In genomic region chrX:130884627-130885026, GRCh38 we compare ENCODE assay signal across 23 cellular contexts.
"Had no signal": no experiment of that assay in that cellular context is flagged by ENCODE, and none has a peak within 500 bp of the region (broad histone marks: within the 10 kb centered on the region; RNA-seq: fewer than 3 reads in every experiment).

No MANE protein-coding gene starts in this region.

- H3K4me3 Mint-ChIP-seq: activated B cell treated with CpG ODN at 0.5 μM for 24 hours; activated CD4-positive, alpha-beta T cell treated with anti-CD3 and anti-CD28 coated beads for 36 hours; activated naive CD8-positive, alpha-beta T cell treated with anti-CD3 and anti-CD28 coated beads for 36 hours; activated T-cell treated with anti-CD3 and anti-CD28 coated beads, Interleukin-2, amount 50 U/mL, for 24 hours; neural progenitor cell; stimulated activated naive B cell treated with anti-CD40 and anti-IgM and Interleukin-4, amounts not matched to agents 10 μg/mL and 1 μg/mL and 100 μg/mL, for 72 hours; type B pancreatic cell had no signal

- H3K9me3 Mint-ChIP-seq: activated B cell treated with CpG ODN at 0.5 μM for 24 hours; activated naive CD8-positive, alpha-beta T cell treated with anti-CD3 and anti-CD28 coated beads for 36 hours; activated T-cell treated with anti-CD3 and anti-CD28 coated beads, Interleukin-2, amount 50 U/mL, for 24 hours; neural progenitor cell; stimulated activated naive B cell treated with anti-CD40 and anti-IgM and Interleukin-4, amounts not matched to agents 10 μg/mL and 1 μg/mL and 100 μg/mL, for 72 hours; type B pancreatic cell had no signal

- H3K27ac ChIP-seq: cardiac muscle cell, heart right ventricle, lower lobe of right lung, neural progenitor cell, sigmoid colon, vagina had no signal

- H3K4me1 Mint-ChIP-seq: activated B cell treated with CpG ODN at 0.5 μM for 24 hours had no signal

- ATAC-seq: activated CD4-positive, alpha-beta T cell treated with anti-CD3 and anti-CD28 coated beads for 36 hours; heart right ventricle; left colon; lower lobe of right lung; mucosa of descending colon; stimulated activated naive B cell treated with anti-CD40 and anti-IgM and Interleukin-4, amounts not matched to agents 10 μg/mL and 1 μg/mL and 100 μg/mL, for 72 hours had no signal

- H3K27me3 Mint-ChIP-seq: activated B cell treated with CpG ODN at 0.5 μM for 24 hours; activated CD4-positive, alpha-beta T cell treated with anti-CD3 and anti-CD28 coated beads for 36 hours; activated naive CD8-positive, alpha-beta T cell treated with anti-CD3 and anti-CD28 coated beads for 36 hours; stimulated activated naive B cell treated with anti-CD40 and anti-IgM and Interleukin-4, amounts not matched to agents 10 μg/mL and 1 μg/mL and 100 μg/mL, for 72 hours; type B pancreatic cell had no signal

- H2AFZ ChIP-seq: neural progenitor cell had no signal

- H3K27me3 ChIP-seq: cardiac muscle cell, neural progenitor cell, sigmoid colon, vagina had no signal

- H3K4me1 ChIP-seq: lower lobe of right lung, vagina had no signal

- FAIRE-seq: keratinocyte had no signal

- H3K36me3 ChIP-seq: cardiac muscle cell, heart right ventricle, lower lobe of right lung, neural progenitor cell, sigmoid colon, vagina had no signal

- H3K9me3 ChIP-seq: heart right ventricle, lower lobe of right lung, mucosa of descending colon, sigmoid colon, vagina had no signal

- H3K9ac ChIP-seq: neural progenitor cell had no signal

- H3K36me3 Mint-ChIP-seq: activated naive CD8-positive, alpha-beta T cell treated with anti-CD3 and anti-CD28 coated beads for 36 hours; neural progenitor cell; type B pancreatic cell had no signal

- H3K4me2 ChIP-seq: neural progenitor cell had no signal

- DNase-seq: activated B cell treated with CpG ODN at 0.5 μM for 24 hours; activated CD4-positive, alpha-beta T cell treated with anti-CD3 and anti-CD28 coated beads for 36 hours; activated CD4-positive, alpha-beta T cell treated with anti-CD3 and anti-CD28 coated beads, Interleukin-2, amount 50 U/mL, for 4 hours; activated CD8-positive, alpha-beta memory T cell treated with anti-CD3 and anti-CD28 coated beads for 24 hours; activated CD8-positive, alpha-beta memory T cell treated with anti-CD3 and anti-CD28 coated beads, Interleukin-2, amount 50 U/mL, for 4 hours; activated naive CD4-positive, alpha-beta T cell treated with Interleukin-2 at 50 U/mL for 16 hours; activated naive CD8-positive, alpha-beta T cell treated with anti-CD3 and anti-CD28 coated beads for 36 hours; activated T-cell treated with anti-CD3 and anti-CD28 coated beads, Interleukin-2, amount 50 U/mL, for 24 hours; heart right ventricle; left colon; lower lobe of right lung; mesendoderm; mucosa of descending colon; sigmoid colon; stimulated activated CD4-positive, alpha-beta T cell treated with anti-CD3 and anti-CD28 coated beads, Interleukin-2, amount 100 ng/mL, for 48 hours; stimulated activated CD8-positive, alpha-beta memory T cell treated with anti-CD3 and anti-CD28 coated beads, Interleukin-4, amount 100 ng/mL, for 48 hours; stimulated activated naive B cell treated with anti-CD40 and anti-IgM and Interleukin-4, amounts not matched to agents 10 μg/mL and 1 μg/mL and 100 μg/mL, for 72 hours; T-helper 9 cell had no signal

- H3K4me3 ChIP-seq: heart right ventricle, lower lobe of right lung, mucosa of descending colon, neural progenitor cell, sigmoid colon, vagina had no signal

- H3K27ac Mint-ChIP-seq: activated B cell treated with CpG ODN at 0.5 μM for 24 hours; activated CD4-positive, alpha-beta T cell treated with anti-CD3 and anti-CD28 coated beads for 36 hours; activated naive CD8-positive, alpha-beta T cell treated with anti-CD3 and anti-CD28 coated beads for 36 hours; activated T-cell treated with anti-CD3 and anti-CD28 coated beads, Interleukin-2, amount 50 U/mL, for 24 hours; neural progenitor cell; stimulated activated naive B cell treated with anti-CD40 and anti-IgM and Interleukin-4, amounts not matched to agents 10 μg/mL and 1 μg/mL and 100 μg/mL, for 72 hours; type B pancreatic cell had no signal
